9 cellular contexts compared by ENCODE assay signal in the genomic region with DNA sequence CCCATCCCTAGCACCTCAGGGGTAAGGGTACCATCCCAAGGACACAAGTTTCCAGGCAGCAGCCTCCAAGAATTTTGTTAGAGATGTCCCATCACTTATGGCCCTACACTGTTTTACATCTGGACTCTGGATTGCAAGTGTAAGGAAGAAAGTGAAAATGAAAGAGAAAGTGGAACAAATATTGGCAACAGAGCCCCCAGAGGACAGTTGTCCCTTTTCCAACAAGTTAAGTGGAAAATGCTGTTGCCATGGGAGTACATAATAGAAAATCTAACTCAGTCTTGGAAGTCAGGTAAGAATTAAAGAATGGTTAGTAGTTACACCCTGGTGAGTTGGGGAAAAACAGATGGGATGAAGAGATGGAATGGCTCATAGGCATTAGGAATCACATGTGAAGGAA. TPM values are rescaled to one million over a fixed set of nuclear protein-coding genes. Genes with fewer than 3 reads are reported as not detected.
DNase-seq lines count a peak whose midpoint lies in the region; ATAC-seq and TF ChIP-seq lines count a peak whose summit lies in the region.
"Had no signal": no experiment of that assay in that cellular context is flagged by ENCODE, and none has a peak within 500 bp of the region (broad histone marks: within the 10 kb centered on the region; RNA-seq: fewer than 3 reads in every experiment).

No MANE protein-coding gene starts in this region.

- DNase-seq in Right ventricle myocardium superior (no peak), right atrium auricular region (ENCODE audit: low spot score) (no peak), M059J (ENCODE audit: low read depth) (peak; percentile 63), dermis microvascular lymphatic vessel endothelial cell (ENCODE audit: low read depth in 2 of 2) (peak; percentile 23 to 76), NCI-H524 (lab: John Stamatoyannopoulos, UW) (no peak), psoas muscle (no peak)
- DNase-seq: MG63 had no signal

- TF ChIP-seq CTCF in right atrium auricular region (IDR thresholded peaks at IDR 0.05) (no peak), psoas muscle (IDR thresholded peaks at IDR 0.05) (no peak)

- H3K4me1 ChIP-seq in right atrium auricular region: peaks cover 0 to 8% of the 10 kb centered on the region in 2 donors
- H3K4me1 ChIP-seq in urinary bladder (ENCODE audit: insufficient read depth): no peaks in the 10 kb centered on the region
- H3K4me1 ChIP-seq in psoas muscle: no peaks in the 10 kb centered on the region

- no peaks in the 10 kb centered on the region for H3K27me3 ChIP-seq in right atrium auricular region
- no peaks in the 10 kb centered on the region for H3K27me3 ChIP-seq in psoas muscle (ENCODE audit: insufficient read depth in 3 of 3, low read length in 2 of 3)
- H3K27me3 ChIP-seq: MG63 had no signal

- peak; percentile 52 for ATAC-seq in Right ventricle myocardium superior (ENCODE audit: poor library complexity)
- no peak for ATAC-seq in activated CD4-positive, CD25-positive, alpha-beta regulatory T cell treated with anti-CD3 and anti-CD28 coated beads, Interleukin-2, amount 50 U/mL, for 24 hours
- no peak for ATAC-seq in psoas muscle

- H3K9me3 ChIP-seq in right atrium auricular region (no peaks in the 10 kb centered on the region), psoas muscle (no peaks in the 10 kb centered on the region)
- H3K9me3 ChIP-seq: MG63 had no signal

- H3K27ac ChIP-seq in right atrium auricular region (no peak overlapping the region), urinary bladder (ENCODE audit: low read depth) (no peak overlapping the region), psoas muscle (no peak overlapping the region)

- H3K4me3 ChIP-seq in right atrium auricular region (no peak overlapping the region), urinary bladder (ENCODE audit: low read depth, low read length) (peak overlapping the region; percentile 0), psoas muscle (no peak overlapping the region)
- H3K4me3 ChIP-seq: MG63 had no signal

- intact Hi-C loops in Right ventricle myocardium superior (cut with DNase I) (no loop called here), psoas muscle (cut with DNase I) (no loop called here)

- H3K36me3 ChIP-seq in right atrium auricular region: peaks cover 32% of the 10 kb centered on the region
- H3K36me3 ChIP-seq in urinary bladder (ENCODE audit: insufficient read depth): peaks cover 7% of the 10 kb centered on the region
- peaks cover 5 to 86% of the 10 kb centered on the region in 2 donors for H3K36me3 ChIP-seq in psoas muscle (ENCODE audit: insufficient read depth in 1 of 2, low read depth in 1 of 2)

RNA-seq across cellular contexts. Expression of a gene that starts 50.6 kb away (rescaled TPM):
- total RNA-seq in Right ventricle myocardium superior: 11.7 TPM
- total RNA-seq in right atrium auricular region: 1 to 10 TPM; 9.9 TPM
- 9.0 and 14.3 TPM in 2 replicates for total RNA-seq in M059J (2014; rRNA removed; shearing (Covaris generic))
- total RNA-seq in dermis microvascular lymphatic vessel endothelial cell: 20.9 and 25.3 TPM in 2 replicates
- total RNA-seq in urinary bladder: 81.2 TPM
- 7.4 TPM for polyA plus RNA-seq in urinary bladder
- total RNA-seq in psoas muscle: 10 to 100 TPM; 10.6 to 16.7 (median 14.3) TPM
- polyA plus RNA-seq in psoas muscle: 1 to 10 TPM; 2.6 to 8.7 (median 5.9) TPM

Comparison
In these comparisons a context has a peak if more than half of its experiments do, and no peak if none do; other contexts are left out.
1. DNase-seq: peak in M059J (single experiment) and dermis microvascular lymphatic vessel endothelial cell (2 of 2); none in Right ventricle myocardium superior (single experiment), right atrium auricular region (single experiment), NCI-H524 (0 of 2) and psoas muscle (0 of 2).